ENCODE assay signal across 10 cellular contexts in the genomic region with DNA sequence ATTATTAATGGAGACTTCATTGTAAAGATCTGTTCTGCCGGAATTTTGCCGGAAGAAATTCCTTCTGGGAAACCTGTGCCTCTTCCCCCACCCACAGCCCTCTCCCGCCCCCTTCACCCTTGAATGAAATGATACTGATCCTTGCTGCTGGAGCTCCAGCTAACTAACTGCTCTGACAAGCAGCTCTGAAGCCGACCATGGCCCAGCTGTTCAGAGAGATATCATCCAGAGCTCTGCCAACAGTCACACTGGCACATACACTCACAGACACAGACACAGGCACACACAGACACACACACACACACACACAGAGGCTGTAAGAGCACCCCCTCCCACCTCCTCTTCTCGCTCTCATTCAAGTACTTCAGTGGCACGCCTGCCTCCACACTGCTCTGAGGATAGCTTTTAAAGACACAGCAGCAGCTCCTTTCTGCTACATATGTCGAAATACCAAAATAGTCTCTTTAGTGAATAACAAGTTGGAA.
DNase-seq lines count a peak whose midpoint lies in the region; ATAC-seq and TF ChIP-seq lines count a peak whose summit lies in the region.
"Had no signal": no experiment of that assay in that cellular context is flagged by ENCODE, and none has a peak within 500 bp of the region (broad histone marks: within the 10 kb centered on the region; RNA-seq: fewer than 3 reads in every experiment).

No MANE protein-coding gene starts in this region.

- intact Hi-C loops in activated CD4-positive, alpha-beta T cell treated with anti-CD3 and anti-CD28 coated beads for 36 hours (cut with DNase I, micrococcal nuclease), result no loop called here
- intact Hi-C loops in natural killer cell (cut with micrococcal nuclease), result no loop called here

- no peaks in the 10 kb centered on the region for H3K27me3 Mint-ChIP-seq in activated CD4-positive, alpha-beta T cell treated with anti-CD3 and anti-CD28 coated beads for 36 hours
- no peaks in the 10 kb centered on the region for H3K27me3 Mint-ChIP-seq in stimulated activated naive CD8-positive, alpha-beta T cell treated with anti-CD3 and anti-CD28 coated beads, Interleukin-15, amount 100 ng/mL, for 72 hours
- no peaks in the 10 kb centered on the region for H3K27me3 Mint-ChIP-seq in natural killer cell (ENCODE audit: low read depth in 2 of 2)
- H3K27me3 Mint-ChIP-seq: B cell had no signal

- H3K9me3 Mint-ChIP-seq in activated CD4-positive, alpha-beta T cell treated with anti-CD3 and anti-CD28 coated beads for 36 hours (ENCODE audit: low read depth), result peaks cover 2% of the 10 kb centered on the region
- peaks cover 4 to 6% of the 10 kb centered on the region in 2 donors for H3K9me3 Mint-ChIP-seq in stimulated activated naive CD8-positive, alpha-beta T cell treated with anti-CD3 and anti-CD28 coated beads, Interleukin-15, amount 100 ng/mL, for 72 hours
- H3K9me3 Mint-ChIP-seq in natural killer cell, result no peaks in the 10 kb centered on the region

- no peak for TF ChIP-seq CTCF in natural killer cell (IDR thresholded peaks at IDR 0.05)

- H3K4me3 Mint-ChIP-seq in activated CD4-positive, alpha-beta T cell treated with anti-CD3 and anti-CD28 coated beads for 36 hours, result no peak overlapping the region
- no peak overlapping the region for H3K4me3 Mint-ChIP-seq in stimulated activated naive CD8-positive, alpha-beta T cell treated with anti-CD3 and anti-CD28 coated beads, Interleukin-15, amount 100 ng/mL, for 72 hours
- no peak overlapping the region for H3K4me3 Mint-ChIP-seq in natural killer cell
- H3K4me3 Mint-ChIP-seq: B cell had no signal

- CTCF ChIA-PET in activated CD4-positive, alpha-beta T cell treated with anti-CD3 and anti-CD28 coated beads for 36 hours (lab: Charles Lee), result interaction anchor here (0.6 to 2.0 kb wide), 8 partner anchors 25 to 430 kb away, joined by 3 to 5 read pairs (median 4); partner anchors contain the start of gene INHBE

- peak overlapping the region; percentile 17 for H3K27ac Mint-ChIP-seq in activated CD4-positive, alpha-beta T cell treated with anti-CD3 and anti-CD28 coated beads for 36 hours
- H3K27ac Mint-ChIP-seq in stimulated activated naive CD8-positive, alpha-beta T cell treated with anti-CD3 and anti-CD28 coated beads, Interleukin-15, amount 100 ng/mL, for 72 hours, result peak overlapping the region in 1 of 2 donors; percentile 86
- H3K27ac Mint-ChIP-seq in natural killer cell, result peak overlapping the region in 1 of 2 donors; percentile 14
- H3K27ac Mint-ChIP-seq: B cell had no signal

- TF ChIP-seq POLR2A in GM18505 (IDR thresholded peaks at IDR 0.05; ENCODE audit: borderline replicate concordance, extremely low read depth, insufficient read depth, insufficient read length), result no peak

- POLR2A ChIA-PET in activated CD4-positive, alpha-beta T cell treated with anti-CD3 and anti-CD28 coated beads for 36 hours (lab: Charles Lee), result interaction anchor here (0.8 kb wide), 1 partner anchor 32 kb away, joined by 6 read pairs; no protein-coding TSS in a partner anchor

- peaks cover 17% of the 10 kb centered on the region for H3K36me3 Mint-ChIP-seq in activated CD4-positive, alpha-beta T cell treated with anti-CD3 and anti-CD28 coated beads for 36 hours (ENCODE audit: low read depth)
- H3K36me3 Mint-ChIP-seq in natural killer cell, result no peaks in the 10 kb centered on the region

- peaks cover 35% of the 10 kb centered on the region for H3K4me1 Mint-ChIP-seq in activated CD4-positive, alpha-beta T cell treated with anti-CD3 and anti-CD28 coated beads for 36 hours
- H3K4me1 Mint-ChIP-seq in stimulated activated naive CD8-positive, alpha-beta T cell treated with anti-CD3 and anti-CD28 coated beads, Interleukin-15, amount 100 ng/mL, for 72 hours, result peaks cover 31% of the 10 kb centered on the region
- H3K4me1 Mint-ChIP-seq in natural killer cell, result peaks cover 37 to 39% of the 10 kb centered on the region in 2 donors

- peak; percentile 24 for DNase-seq in activated CD4-positive, alpha-beta T cell treated with anti-CD3 and anti-CD28 coated beads for 36 hours
- no peak for DNase-seq in activated CD4-positive, alpha-beta T cell treated with anti-CD3 and anti-CD28 coated beads for 4 hours
- DNase-seq in astrocyte of the hippocampus (ENCODE audit: low read depth, low spot score) (peak; percentile 46), iris pigment epithelial cell (ENCODE audit: low read depth) (peak; percentile 67), natural killer cell (no peak)
- DNase-seq in stimulated activated naive CD8-positive, alpha-beta T cell treated with anti-CD3 and anti-CD28 coated beads, Interleukin-15, amount 100 ng/mL, for 72 hours, result peak in 1 of 2 donors; percentile 17
- DNase-seq: stimulated activated CD4-positive, alpha-beta T cell treated with anti-CD3 and anti-CD28 coated beads, Interleukin-2, amount 100 ng/mL, for 48 hours had no signal

- ATAC-seq in activated CD4-positive, alpha-beta T cell treated with anti-CD3 and anti-CD28 coated beads for 36 hours, result peak; percentile 69
- peak; percentile 66 for ATAC-seq in stimulated activated naive CD8-positive, alpha-beta T cell treated with anti-CD3 and anti-CD28 coated beads, Interleukin-15, amount 100 ng/mL, for 72 hours
- ATAC-seq in natural killer cell (no peak), GM18505 (IDR thresholded peaks at IDR 0.05; ENCODE audit: unreplicated experiment) (no peak), GM18870 (IDR thresholded peaks at IDR 0.05; ENCODE audit: unreplicated experiment) (no peak)

Comparison
In these comparisons a context has a peak if more than half of its experiments do, and no peak if none do; other contexts are left out.
1. DNase-seq: peak in activated CD4-positive, alpha-beta T cell treated with anti-CD3 and anti-CD28 coated beads for 36 hours (single experiment), astrocyte of the hippocampus (single experiment) and iris pigment epithelial cell (single experiment); none in activated CD4-positive, alpha-beta T cell treated with anti-CD3 and anti-CD28 coated beads for 4 hours (0 of 2) and natural killer cell (single experiment).
2. ATAC-seq: peak in activated CD4-positive, alpha-beta T cell treated with anti-CD3 and anti-CD28 coated beads for 36 hours (single experiment) and stimulated activated naive CD8-positive, alpha-beta T cell treated with anti-CD3 and anti-CD28 coated beads, Interleukin-15, amount 100 ng/mL, for 72 hours (single experiment); none in natural killer cell (0 of 3), GM18505 (single experiment) and GM18870 (single experiment).